8 cellular contexts compared by ENCODE assay signal in the genomic region with DNA sequence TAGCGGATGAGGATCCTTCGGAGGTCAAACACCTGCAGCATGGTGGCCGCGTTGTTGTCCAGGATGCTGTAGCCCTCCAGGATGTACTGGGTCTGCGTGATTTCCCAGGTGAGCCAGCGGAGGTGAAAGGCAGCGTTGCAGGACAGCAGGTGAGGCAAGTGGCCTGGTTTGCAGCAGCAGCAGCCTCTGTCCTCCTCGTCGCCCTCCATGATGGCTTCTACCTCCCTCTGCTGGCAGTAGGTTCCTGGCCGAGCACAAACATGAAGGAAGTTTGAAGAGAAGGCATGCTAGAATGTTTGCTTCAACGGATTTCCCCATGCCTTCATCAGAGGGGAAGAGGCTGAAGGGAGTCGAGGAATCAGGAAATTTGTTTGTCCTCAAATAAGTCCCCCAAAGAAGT.
DNase-seq lines count a peak whose midpoint lies in the region; ATAC-seq and TF ChIP-seq lines count a peak whose summit lies in the region.

No MANE protein-coding gene starts in this region.

- peak; percentile 80 for TF ChIP-seq CTCF in VCaP (conservative IDR thresholded peaks at IDR 0.05)
- TF ChIP-seq CTCF in hepatocyte (IDR thresholded peaks at IDR 0.05; ENCODE audit: poor library complexity) = peak; percentile 58

- H3K36me3 ChIP-seq in hepatocyte (replicated peaks; ENCODE audit: insufficient read depth, low read depth) = no peaks in the 10 kb centered on the region

- H3K27ac ChIP-seq in VCaP = peak overlapping the region; percentile 93
- H3K27ac ChIP-seq in hepatocyte = peak overlapping the region; percentile 30

- no peak overlapping the region for H3K4me2 ChIP-seq in hepatocyte

- H3K4me3 ChIP-seq in hepatocyte = no peak overlapping the region

- DNase-seq in ELF-1 (ENCODE audit: low read depth, low spot score) (peak; percentile 85), LHCN-M2 (ENCODE audit: low read depth) (peak; percentile 39), hepatocyte (ENCODE audit: low spot score) (peak; percentile 72), cerebellum (ENCODE audit: low spot score) (no peak), NCI-H1930 (lab: John Stamatoyannopoulos, UW) (no peak)

- no peak for ATAC-seq in HG02610 (IDR thresholded peaks at IDR 0.05; ENCODE audit: unreplicated experiment)
- no peak for ATAC-seq in GM21825 (IDR thresholded peaks at IDR 0.05; ENCODE audit: unreplicated experiment)

- H4K20me1 ChIP-seq in hepatocyte (ENCODE audit: insufficient read depth, poor library complexity, severe bottlenecking) = no peaks in the 10 kb centered on the region

- H2AFZ ChIP-seq in hepatocyte = no peak overlapping the region

- WGBS in hepatocyte (ENCODE audit: low lambda C conversion rate, missing lambda C conversion rate) = 60% methylated on average over 12 of the region's 12 CpGs

- no peaks in the 10 kb centered on the region for H3K27me3 ChIP-seq in hepatocyte

- no peaks in the 10 kb centered on the region for H3K9me2 ChIP-seq in hepatocyte (replicated peaks; ENCODE audit: insufficient read depth)

- H3K79me2 ChIP-seq in hepatocyte = no peaks in the 10 kb centered on the region

- no peaks in the 10 kb centered on the region for H3K9me3 ChIP-seq in hepatocyte (ENCODE audit: low read depth)

- peaks cover 8% of the 10 kb centered on the region for H3K4me1 ChIP-seq in hepatocyte (ENCODE audit: insufficient read depth)

Comparison
In these comparisons a context has a peak if more than half of its experiments do, and no peak if none do; other contexts are left out.
1. DNase-seq: peak in ELF-1 (single experiment), LHCN-M2 (single experiment) and hepatocyte (single experiment); none in cerebellum (single experiment) and NCI-H1930 (0 of 2).